Comparison of ENCODE assay signal across 20 cellular contexts in genomic region chr15:52417501-52417900, GRCh38.
DNase-seq lines count a peak whose midpoint lies in the region; ATAC-seq and TF ChIP-seq lines count a peak whose summit lies in the region.
"Had no signal": no experiment of that assay in that cellular context is flagged by ENCODE, and none has a peak within 500 bp of the region (broad histone marks: within the 10 kb centered on the region; RNA-seq: fewer than 3 reads in every experiment).

No MANE protein-coding gene starts in this region.

- peaks cover 5% of the 10 kb centered on the region for H3K4me1 ChIP-seq in RWPE2 (ENCODE audit: insufficient read depth, poor library complexity, severe bottlenecking)
- H3K4me1 ChIP-seq: gastroesophageal sphincter, neural progenitor cell, transverse colon had no signal

- H3K27ac Mint-ChIP-seq in stimulated activated effector memory CD8-positive, alpha-beta T cell treated with anti-CD3 and anti-CD28 coated beads, Interleukin-12 subunit alpha, Interleukin-12 subunit beta, amount 100 ng/mL, for 72 hours, result no peak overlapping the region
- H3K27ac Mint-ChIP-seq: activated B cell treated with CpG ODN at 0.5 μM for 24 hours; CD4-positive, alpha-beta T cell; neural progenitor cell had no signal

- peaks cover 20% of the 10 kb centered on the region for H3K36me3 Mint-ChIP-seq in stimulated activated effector memory CD8-positive, alpha-beta T cell treated with anti-CD3 and anti-CD28 coated beads, Interleukin-12 subunit alpha, Interleukin-12 subunit beta, amount 100 ng/mL, for 72 hours
- H3K36me3 Mint-ChIP-seq: neural progenitor cell had no signal

- peaks cover 12% of the 10 kb centered on the region for H3K36me3 ChIP-seq in RWPE2 (ENCODE audit: low read depth)
- H3K36me3 ChIP-seq: brain microvascular endothelial cell, neural progenitor cell, transverse colon had no signal

- peak; percentile 74 for ATAC-seq in RWPE2 (ENCODE audit: low read depth)
- peak; percentile 42 for ATAC-seq in stimulated activated effector memory CD8-positive, alpha-beta T cell treated with anti-CD3 and anti-CD28 coated beads, Interleukin-12 subunit alpha, Interleukin-12 subunit beta, amount 100 ng/mL, for 72 hours
- ATAC-seq: gastroesophageal sphincter, HCT116, sciatic nerve had no signal

- H3K9me3 Mint-ChIP-seq in stimulated activated effector memory CD8-positive, alpha-beta T cell treated with anti-CD3 and anti-CD28 coated beads, Interleukin-12 subunit alpha, Interleukin-12 subunit beta, amount 100 ng/mL, for 72 hours, result no peaks in the 10 kb centered on the region
- H3K9me3 Mint-ChIP-seq: activated B cell treated with CpG ODN at 0.5 μM for 24 hours; CD4-positive, alpha-beta T cell; memory B cell; neural progenitor cell had no signal

- TF ChIP-seq CTCF in RWPE2 (IDR thresholded peaks at IDR 0.05; ENCODE audit: poor library complexity, severe bottlenecking), result no peak
- no peak for TF ChIP-seq CTCF in fibroblast of pulmonary artery (IDR thresholded peaks at IDR 0.05; ENCODE audit: low read length, missing control alignments)

- H3K27ac ChIP-seq in RWPE2 (ENCODE audit: poor library complexity, severe bottlenecking), result peak overlapping the region; percentile 29
- H3K27ac ChIP-seq: 22Rv1, brain microvascular endothelial cell, gastroesophageal sphincter, neural progenitor cell, transverse colon had no signal

- H3K4me3 Mint-ChIP-seq in stimulated activated effector memory CD8-positive, alpha-beta T cell treated with anti-CD3 and anti-CD28 coated beads, Interleukin-12 subunit alpha, Interleukin-12 subunit beta, amount 100 ng/mL, for 72 hours, result no peak overlapping the region
- H3K4me3 Mint-ChIP-seq: activated B cell treated with CpG ODN at 0.5 μM for 24 hours; CD4-positive, alpha-beta T cell; memory B cell; neural progenitor cell had no signal

- H3K9me3 ChIP-seq in RWPE2 (ENCODE audit: severe bottlenecking), result no peaks in the 10 kb centered on the region
- H3K9me3 ChIP-seq: gastroesophageal sphincter, transverse colon had no signal

- H3K4me1 Mint-ChIP-seq in stimulated activated effector memory CD8-positive, alpha-beta T cell treated with anti-CD3 and anti-CD28 coated beads, Interleukin-12 subunit alpha, Interleukin-12 subunit beta, amount 100 ng/mL, for 72 hours, result peaks cover 6% of the 10 kb centered on the region
- H3K4me1 Mint-ChIP-seq: neural progenitor cell had no signal

- H3K4me3 ChIP-seq in RWPE2 (ENCODE audit: severe bottlenecking) (no peak overlapping the region), fibroblast of pulmonary artery (replicated peaks; ENCODE audit: low read depth, low read length) (no peak overlapping the region)
- H3K4me3 ChIP-seq: gastroesophageal sphincter, neural progenitor cell, transverse colon had no signal

- no peaks in the 10 kb centered on the region for H3K27me3 ChIP-seq in RWPE2 (ENCODE audit: insufficient read depth, poor library complexity, severe bottlenecking)
- H3K27me3 ChIP-seq: brain microvascular endothelial cell, gastroesophageal sphincter, neural progenitor cell, transverse colon had no signal

- DNase-seq in NCI-H82 (lab: John Stamatoyannopoulos, UW) (peak; percentile 59), NCI-H82 treated with DMSO at 0.1 percent for 48 hours (lab: John Stamatoyannopoulos, UW; ENCODE audit: unreplicated experiment) (no peak), RWPE2 (ENCODE audit: low spot score) (no peak), fibroblast of pulmonary artery (ENCODE audit: low read depth) (peak; percentile 50), COR-L47 (lab: John Stamatoyannopoulos, UW) (no peak), OCI-M2 (lab: John Stamatoyannopoulos, UW; ENCODE audit: unreplicated experiment) (no peak)
- no peak for DNase-seq in stimulated activated effector memory CD8-positive, alpha-beta T cell treated with anti-CD3 and anti-CD28 coated beads, Interleukin-12 subunit alpha, Interleukin-12 subunit beta, amount 100 ng/mL, for 72 hours (ENCODE audit: low spot score in 2 of 2)
- no peak for DNase-seq in activated CD4-positive, alpha-beta T cell treated with anti-CD3 and anti-CD28 coated beads, Interleukin-2, amount 50 U/mL, for 1 hour
- DNase-seq: activated B cell treated with CpG ODN at 0.5 μM for 24 hours; brain microvascular endothelial cell; CD4-positive, alpha-beta T cell; NCI-H774; stimulated activated CD4-positive, alpha-beta T cell treated with anti-CD3 and anti-CD28 coated beads, Interleukin-4, amount 100 ng/mL, for 24 hours; transverse colon had no signal

Comparison
In these comparisons a context has a peak if more than half of its experiments do, and no peak if none do; other contexts are left out.
1. DNase-seq: peak in NCI-H82 (single experiment) and fibroblast of pulmonary artery (single experiment); none in NCI-H82 treated with DMSO at 0.1 percent for 48 hours (single experiment), RWPE2 (single experiment), stimulated activated effector memory CD8-positive, alpha-beta T cell treated with anti-CD3 and anti-CD28 coated beads, Interleukin-12 subunit alpha, Interleukin-12 subunit beta, amount 100 ng/mL, for 72 hours (0 of 2), activated CD4-positive, alpha-beta T cell treated with anti-CD3 and anti-CD28 coated beads, Interleukin-2, amount 50 U/mL, for 1 hour (single experiment), COR-L47 (single experiment) and OCI-M2 (single experiment).